20 cellular contexts compared by ENCODE assay signal in the genomic region with DNA sequence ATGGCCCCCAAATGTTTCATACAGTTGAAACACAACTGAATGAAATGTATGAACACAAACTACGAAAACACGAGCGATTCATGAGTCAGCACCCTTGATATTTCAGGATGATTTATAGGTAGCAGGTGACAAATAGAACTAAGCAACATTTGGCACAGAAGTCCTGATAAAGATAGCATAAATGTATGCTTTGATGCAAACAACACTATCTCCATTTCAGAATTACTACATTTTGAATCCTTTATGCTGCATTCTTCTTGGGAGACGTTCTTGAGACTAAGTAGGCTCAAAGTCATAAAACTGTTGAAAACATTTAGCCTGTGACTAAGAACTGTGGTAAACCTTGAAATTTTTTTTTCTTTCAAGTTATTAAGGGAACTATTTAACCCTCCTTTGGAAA.
DNase-seq lines count a peak whose midpoint lies in the region; ATAC-seq, FAIRE-seq and TF ChIP-seq lines count a peak whose summit lies in the region.
"Had no signal": no experiment of that assay in that cellular context is flagged by ENCODE, and none has a peak within 500 bp of the region (broad histone marks: within the 10 kb centered on the region; RNA-seq: fewer than 3 reads in every experiment).

No MANE protein-coding gene starts in this region.

- no peak overlapping the region for H3K9ac ChIP-seq in K562 (ENCODE audit: insufficient read depth in 1 of 2, low read depth in 2 of 2, low read length in 2 of 2)

- peak overlapping the region; percentile 4; the same call in 1 of the 2 replicates for H3K27ac Mint-ChIP-seq in HFFc6
- H3K27ac Mint-ChIP-seq: type B pancreatic cell had no signal

- peaks cover 4% of the 10 kb centered on the region for H3K27me3 Mint-ChIP-seq in HFFc6 (ENCODE audit: insufficient read depth)
- H3K27me3 Mint-ChIP-seq: type B pancreatic cell had no signal

- no peak for FAIRE-seq in K562 (lab: Jason Lieb, UNC)
- FAIRE-seq: H54, HTR-8/SVneo, pancreas had no signal

- peaks cover 42% of the 10 kb centered on the region for H3K4me1 Mint-ChIP-seq in HFFc6 (ENCODE audit: low read depth)

- no peaks in the 10 kb centered on the region for H3K9me1 ChIP-seq in K562 (ENCODE audit: control insufficient read depth, insufficient read depth, low read length)

- no TSS peak for BruUV-seq in K562 (replicated peaks; lab: Mats Ljungman, UMichigan)

- no peaks in the 10 kb centered on the region for H3K36me3 Mint-ChIP-seq in HFFc6 (ENCODE audit: low read depth)
- H3K36me3 Mint-ChIP-seq: type B pancreatic cell had no signal

- H3K79me2 ChIP-seq in K562 (ENCODE audit: control insufficient read depth, insufficient read depth, low read length): no peaks in the 10 kb centered on the region

- ATAC-seq in K562 (no peak), GM18498 (IDR thresholded peaks at IDR 0.05; ENCODE audit: unreplicated experiment) (no peak)
- ATAC-seq: left lung, pancreas had no signal

- H3K4me3 Mint-ChIP-seq in HFFc6: peak overlapping the region; percentile 24; the same call in 1 of the 2 replicates
- H3K4me3 Mint-ChIP-seq: type B pancreatic cell had no signal

- H3K4me2 ChIP-seq in K562 (ENCODE audit: insufficient read depth, low read length): no peak overlapping the region

- H3K4me1 ChIP-seq in K562 (replicated peaks in 1 of 2; ENCODE audit: control insufficient read depth in 2 of 2, insufficient read depth in 2 of 2, low read length in 2 of 2): no peaks in the 10 kb centered on the region
- H3K4me1 ChIP-seq in prostate gland (replicated peaks): peaks cover 3% of the 10 kb centered on the region
- H3K4me1 ChIP-seq: left lung had no signal

- H3K27me3 ChIP-seq in K562 (ENCODE audit: control insufficient read depth in 2 of 2, insufficient read depth in 2 of 2, low read length in 2 of 2) (peaks cover 9 to 11% of the 10 kb centered on the region in 2 experiments; a peak in 3 of 5 replicates), prostate gland (replicated peaks; ENCODE audit: insufficient read depth) (no peaks in the 10 kb centered on the region)
- H3K27me3 ChIP-seq: esophagus muscularis mucosa, left lung, pancreas had no signal

- H2AFZ ChIP-seq in K562 (ENCODE audit: low read depth, low read length): no peak overlapping the region

- TF ChIP-seq EP300 in K562 (IDR thresholded peaks at IDR 0.05; ENCODE audit: low read length): no peak

- H3K36me3 ChIP-seq in K562 (ENCODE audit: control insufficient read depth, insufficient read depth, low read length) (no peaks in the 10 kb centered on the region), prostate gland (no peaks in the 10 kb centered on the region)
- H3K36me3 ChIP-seq: esophagus muscularis mucosa, left lung, pancreas had no signal

- no peak for TF ChIP-seq POLR2A in K562 (conservative IDR thresholded peaks at IDR 0.05)
- no peak for TF ChIP-seq POLR2A in prostate gland (IDR thresholded peaks at IDR 0.05)

- no peaks in the 10 kb centered on the region for H3K9me3 Mint-ChIP-seq in HFFc6
- H3K9me3 Mint-ChIP-seq: type B pancreatic cell had no signal

- no peak for TF ChIP-seq CTCF in HFFc6 (IDR thresholded peaks at IDR 0.05)
- TF ChIP-seq CTCF in K562 (IDR thresholded peaks at IDR 0.05 in 2 of 3, conservative IDR thresholded peaks at IDR 0.05 in 1 of 3; ENCODE audit: insufficient read depth in 2 of 3, low read depth in 1 of 3, low read length in 3 of 3): no peak
- no peak for TF ChIP-seq CTCF in prostate gland (IDR thresholded peaks at IDR 0.05)

- H3K9me3 ChIP-seq in K562 (replicated peaks; ENCODE audit: control insufficient read depth, insufficient read depth, low read depth, low read length) (no peaks in the 10 kb centered on the region), prostate gland (no peaks in the 10 kb centered on the region)
- H3K9me3 ChIP-seq: esophagus muscularis mucosa, left lung, pancreas had no signal

- H4K20me1 ChIP-seq in K562 (replicated peaks; ENCODE audit: control insufficient read depth, insufficient read depth, low read length): no peaks in the 10 kb centered on the region

- POLR2A ChIA-PET in K562 (lab: Yijun Ruan, JAX): no interaction called here

- H3K27ac ChIP-seq in K562 (ENCODE audit: extremely low read depth, low read depth, low read length) (no peak overlapping the region), prostate gland (peak overlapping the region; percentile 41 to 50)
- H3K27ac ChIP-seq: esophagus muscularis mucosa, pancreas had no signal

- intact Hi-C loops in K562 (cut with micrococcal nuclease) (no loop called here), prostate gland (cut with DNase I) (no loop called here)

- in situ Hi-C loops in K562 (cut with MboI): no loop called here

- H3K4me3 ChIP-seq in K562 (no peak overlapping the region), prostate gland (no peak overlapping the region)
- H3K4me3 ChIP-seq: esophagus muscularis mucosa, left lung, pancreas had no signal

- TF ChIP-seq RAD21 in K562 (CRISPR knock-in tag; conservative IDR thresholded peaks at IDR 0.05 in 1 of 2, IDR thresholded peaks at IDR 0.05 in 1 of 2): no peak

- DNase-seq in AG08395 (ENCODE audit: low spot score) (peak; percentile 18), HFFc6 (peak; percentile 58), K562 (ENCODE audit: extremely low read depth in 1 of 4, low spot score in 3 of 4) (no peak), prostate gland (ENCODE audit: low spot score) (no peak), dermis blood vessel endothelial cell (no peak), NCI-H526 (lab: John Stamatoyannopoulos, UW) (no peak)
- no peak for DNase-seq in activated T-cell treated with anti-CD3 and anti-CD28 coated beads, Interleukin-2, amount 50 U/mL, for 1 hour
- DNase-seq: activated gamma-delta T cell; GF-D8; left lung; NCI-H187 treated with DMSO at 0.1 percent for 48 hours; NCI-H446 treated with DMSO at 0.1 percent for 48 hours; pancreas; stimulated activated CD4-positive, alpha-beta T cell treated with anti-CD3 and anti-CD28 coated beads, Interleukin-12 subunit alpha, Interleukin-12 subunit beta, amount 100 ng/mL, for 4 hours; stimulated activated naive CD4-positive, alpha-beta T cell treated with Interleukin-2 at 50 U/mL for 16 hours had no signal

- CTCF ChIA-PET in K562 (lab: Yijun Ruan, JAX; ENCODE audit: low intra/inter-chr PET ratio): no interaction called here

- WGBS in K562 (ENCODE audit: insufficient coverage, low coverage, missing lambda C conversion rate): 0% methylated on average over 4 of the region's 4 CpGs
- WGBS in prostate gland: 27% methylated on average over 4 of the region's 4 CpGs

TF ChIP-seq in K562, 482 proteins besides CTCF, POLR2A, EP300 and RAD21 (continues in another document):
- TF ChIP-seq, protein P1, sequence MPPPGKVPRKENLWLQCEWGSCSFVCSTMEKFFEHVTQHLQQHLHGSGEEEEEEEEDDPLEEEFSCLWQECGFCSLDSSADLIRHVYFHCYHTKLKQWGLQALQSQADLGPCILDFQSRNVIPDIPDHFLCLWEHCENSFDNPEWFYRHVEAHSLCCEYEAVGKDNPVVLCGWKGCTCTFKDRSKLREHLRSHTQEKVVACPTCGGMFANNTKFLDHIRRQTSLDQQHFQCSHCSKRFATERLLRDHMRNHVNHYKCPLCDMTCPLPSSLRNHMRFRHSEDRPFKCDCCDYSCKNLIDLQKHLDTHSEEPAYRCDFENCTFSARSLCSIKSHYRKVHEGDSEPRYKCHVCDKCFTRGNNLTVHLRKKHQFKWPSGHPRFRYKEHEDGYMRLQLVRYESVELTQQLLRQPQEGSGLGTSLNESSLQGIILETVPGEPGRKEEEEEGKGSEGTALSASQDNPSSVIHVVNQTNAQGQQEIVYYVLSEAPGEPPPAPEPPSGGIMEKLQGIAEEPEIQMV (tag; conservative IDR thresholded peaks at IDR 0.05; ENCODE audit: low read depth): no peak
- peak; percentile 26; the same call in 1 of the 2 replicates for TF ChIP-seq C11orf30 (IDR thresholded peaks at IDR 0.05; ENCODE audit: low read depth)
- TF ChIP-seq, protein P2, sequence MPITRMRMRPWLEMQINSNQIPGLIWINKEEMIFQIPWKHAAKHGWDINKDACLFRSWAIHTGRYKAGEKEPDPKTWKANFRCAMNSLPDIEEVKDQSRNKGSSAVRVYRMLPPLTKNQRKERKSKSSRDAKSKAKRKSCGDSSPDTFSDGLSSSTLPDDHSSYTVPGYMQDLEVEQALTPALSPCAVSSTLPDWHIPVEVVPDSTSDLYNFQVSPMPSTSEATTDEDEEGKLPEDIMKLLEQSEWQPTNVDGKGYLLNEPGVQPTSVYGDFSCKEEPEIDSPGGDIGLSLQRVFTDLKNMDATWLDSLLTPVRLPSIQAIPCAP (CRISPR knock-in tag; IDR thresholded peaks at IDR 0.05; ENCODE audit: borderline replicate concordance): no peak
- TF ChIP-seq, protein P3, sequence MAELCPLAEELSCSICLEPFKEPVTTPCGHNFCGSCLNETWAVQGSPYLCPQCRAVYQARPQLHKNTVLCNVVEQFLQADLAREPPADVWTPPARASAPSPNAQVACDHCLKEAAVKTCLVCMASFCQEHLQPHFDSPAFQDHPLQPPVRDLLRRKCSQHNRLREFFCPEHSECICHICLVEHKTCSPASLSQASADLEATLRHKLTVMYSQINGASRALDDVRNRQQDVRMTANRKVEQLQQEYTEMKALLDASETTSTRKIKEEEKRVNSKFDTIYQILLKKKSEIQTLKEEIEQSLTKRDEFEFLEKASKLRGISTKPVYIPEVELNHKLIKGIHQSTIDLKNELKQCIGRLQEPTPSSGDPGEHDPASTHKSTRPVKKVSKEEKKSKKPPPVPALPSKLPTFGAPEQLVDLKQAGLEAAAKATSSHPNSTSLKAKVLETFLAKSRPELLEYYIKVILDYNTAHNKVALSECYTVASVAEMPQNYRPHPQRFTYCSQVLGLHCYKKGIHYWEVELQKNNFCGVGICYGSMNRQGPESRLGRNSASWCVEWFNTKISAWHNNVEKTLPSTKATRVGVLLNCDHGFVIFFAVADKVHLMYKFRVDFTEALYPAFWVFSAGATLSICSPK (IDR thresholded peaks at IDR 0.05; ENCODE audit: borderline replicate concordance): no peak

Comparison
In these comparisons a context has a peak if more than half of its experiments do, and no peak if none do; other contexts are left out.
1. DNase-seq: peak in AG08395 (single experiment) and HFFc6 (single experiment); none in K562 (0 of 4), prostate gland (single experiment), dermis blood vessel endothelial cell (single experiment), activated T-cell treated with anti-CD3 and anti-CD28 coated beads, Interleukin-2, amount 50 U/mL, for 1 hour (single experiment) and NCI-H526 (0 of 2).